ENCODE assay signal across 9 cellular contexts in genomic region chr3:111668321-111668720, GRCh38. TPM values are rescaled to one million over a fixed set of nuclear protein-coding genes. Genes with fewer than 3 reads are reported as not detected.
DNase-seq lines count a peak whose midpoint lies in the region; ATAC-seq and TF ChIP-seq lines count a peak whose summit lies in the region.
"Had no signal": no experiment of that assay in that cellular context is flagged by ENCODE, and none has a peak within 500 bp of the region (broad histone marks: within the 10 kb centered on the region; RNA-seq: fewer than 3 reads in every experiment).

No MANE protein-coding gene starts in this region.

- H3K9me3 Mint-ChIP-seq in activated CD4-positive, alpha-beta T cell treated with anti-CD3 and anti-CD28 coated beads for 36 hours (ENCODE audit: low read depth) = peaks cover 10% of the 10 kb centered on the region
- H3K9me3 Mint-ChIP-seq in HFFc6 (peaks cover 3% of the 10 kb centered on the region; the same call in 1 of the 2 replicates), naive B cell (peaks cover 0 to 14% (median 7%) of the 10 kb centered on the region in 7 donors)
- peaks cover 8% of the 10 kb centered on the region for H3K9me3 Mint-ChIP-seq in activated CD8-positive, alpha-beta T cell treated with anti-CD3 and anti-CD28 coated beads, Interleukin-2, amount 10 ng/mL, durations not matched to agents 7 days and 5 days (ENCODE audit: insufficient read depth)

- H3K4me3 ChIP-seq in vagina = no peak overlapping the region
- H3K4me3 ChIP-seq: heart right ventricle had no signal

- no peaks in the 10 kb centered on the region for H3K27me3 ChIP-seq in vagina
- H3K27me3 ChIP-seq: heart right ventricle had no signal

- peaks cover 72% of the 10 kb centered on the region for H3K4me1 Mint-ChIP-seq in activated CD4-positive, alpha-beta T cell treated with anti-CD3 and anti-CD28 coated beads for 36 hours
- H3K4me1 Mint-ChIP-seq in HFFc6 (ENCODE audit: low read depth) (peaks cover 63% of the 10 kb centered on the region), naive B cell (peaks cover 18 to 32% (median 20%) of the 10 kb centered on the region in 3 donors)
- peaks cover 77% of the 10 kb centered on the region for H3K4me1 Mint-ChIP-seq in activated CD8-positive, alpha-beta T cell treated with anti-CD3 and anti-CD28 coated beads, Interleukin-2, amount 10 ng/mL, durations not matched to agents 7 days and 5 days (ENCODE audit: low read depth)

- POLR2A ChIA-PET in activated CD4-positive, alpha-beta T cell treated with anti-CD3 and anti-CD28 coated beads for 36 hours (lab: Charles Lee) = interaction anchor here (0.5 to 0.8 kb wide), 3 partner anchors 28 to 310 kb away, joined by 3 read pairs; partner anchors contain the start of gene ABHD10
- POLR2A ChIA-PET in activated CD8-positive, alpha-beta T cell treated with anti-CD3 and anti-CD28 coated beads, Interleukin-2, amount 10 ng/mL, durations not matched to agents 7 days and 5 days (lab: Charles Lee) = interaction anchor here (0.8 to 2.9 kb wide), 5 partner anchors 9 to 311 kb away, joined by 3 to 7 read pairs (median 4); partner anchors contain the start of gene ABHD10

- no peak for TF ChIP-seq CTCF in HFFc6 (IDR thresholded peaks at IDR 0.05)
- no peak for TF ChIP-seq CTCF in vagina (IDR thresholded peaks at IDR 0.05)

- no peak for ATAC-seq in activated CD4-positive, alpha-beta T cell treated with anti-CD3 and anti-CD28 coated beads for 36 hours
- no peak for ATAC-seq in activated CD8-positive, alpha-beta T cell treated with anti-CD3 and anti-CD28 coated beads, Interleukin-2, amount 10 ng/mL, durations not matched to agents 7 days and 5 days
- no peak for ATAC-seq in naive B cell (ENCODE audit: low read depth in 2 of 2)

- peaks cover 28% of the 10 kb centered on the region for H3K36me3 Mint-ChIP-seq in activated CD4-positive, alpha-beta T cell treated with anti-CD3 and anti-CD28 coated beads for 36 hours (ENCODE audit: low read depth)
- peaks cover 4% of the 10 kb centered on the region; the same call in 1 of the 2 replicates for H3K36me3 Mint-ChIP-seq in HFFc6 (ENCODE audit: low read depth)
- peaks cover 52% of the 10 kb centered on the region for H3K36me3 Mint-ChIP-seq in activated CD8-positive, alpha-beta T cell treated with anti-CD3 and anti-CD28 coated beads, Interleukin-2, amount 10 ng/mL, durations not matched to agents 7 days and 5 days (ENCODE audit: low read depth)
- H3K36me3 Mint-ChIP-seq in naive B cell = no peaks in the 10 kb centered on the region

- H3K4me1 ChIP-seq in vagina = no peaks in the 10 kb centered on the region

- no peak for DNase-seq in activated CD4-positive, alpha-beta T cell treated with anti-CD3 and anti-CD28 coated beads for 36 hours
- no peak for DNase-seq in activated CD4-positive, alpha-beta T cell treated with anti-CD3 and anti-CD28 coated beads, Interleukin-2, amount 50 U/mL, for 4 hours
- DNase-seq in HFFc6 = no peak
- no peak for DNase-seq in activated CD8-positive, alpha-beta T cell treated with anti-CD3 and anti-CD28 coated beads, Interleukin-2, amount 10 ng/mL, durations not matched to agents 7 days and 5 days
- no peak for DNase-seq in naive B cell
- no peak for DNase-seq in stimulated activated CD4-positive, alpha-beta T cell treated with anti-CD3 and anti-CD28 coated beads, Interleukin-2, amount 100 ng/mL, for 24 hours
- no peak for DNase-seq in Ammon's horn (ENCODE audit: low spot score)
- no peak for DNase-seq in vagina (ENCODE audit: extremely low spot score in 2 of 2)

- H3K9me3 ChIP-seq in vagina = no peaks in the 10 kb centered on the region

- H3K27me3 Mint-ChIP-seq in activated CD4-positive, alpha-beta T cell treated with anti-CD3 and anti-CD28 coated beads for 36 hours = no peaks in the 10 kb centered on the region
- H3K27me3 Mint-ChIP-seq in HFFc6 (ENCODE audit: insufficient read depth) (no peaks in the 10 kb centered on the region), naive B cell (no peaks in the 10 kb centered on the region)
- no peaks in the 10 kb centered on the region for H3K27me3 Mint-ChIP-seq in activated CD8-positive, alpha-beta T cell treated with anti-CD3 and anti-CD28 coated beads, Interleukin-2, amount 10 ng/mL, durations not matched to agents 7 days and 5 days (ENCODE audit: low read depth)

- H3K36me3 ChIP-seq in vagina = no peaks in the 10 kb centered on the region
- H3K36me3 ChIP-seq: heart right ventricle had no signal

- no peak for TF ChIP-seq POLR2A in vagina (IDR thresholded peaks at IDR 0.05)

- intact Hi-C loops in activated CD4-positive, alpha-beta T cell treated with anti-CD3 and anti-CD28 coated beads for 36 hours (cut with DNase I, micrococcal nuclease) = loop anchor here (1.0 to 5.0 kb wide), 8 partner anchors 49 to 299 kb away; partner anchors contain the start of gene CD96 (in 1 of the 2)
- intact Hi-C loops in vagina (cut with DNase I) = loop anchor here (10.0 kb wide), 1 partner anchor 376 kb away; no protein-coding TSS in a partner anchor

- peak overlapping the region; percentile 75 for H3K27ac Mint-ChIP-seq in activated CD4-positive, alpha-beta T cell treated with anti-CD3 and anti-CD28 coated beads for 36 hours
- peak overlapping the region; percentile 75 for H3K27ac Mint-ChIP-seq in HFFc6
- peak overlapping the region; percentile 75 for H3K27ac Mint-ChIP-seq in activated CD8-positive, alpha-beta T cell treated with anti-CD3 and anti-CD28 coated beads, Interleukin-2, amount 10 ng/mL, durations not matched to agents 7 days and 5 days
- peak overlapping the region in 4 of 6 donors; percentile 53 to 76 (median 56) for H3K27ac Mint-ChIP-seq in naive B cell

- CTCF ChIA-PET in activated CD4-positive, alpha-beta T cell treated with anti-CD3 and anti-CD28 coated beads for 36 hours (lab: Charles Lee) = interaction anchor here (0.7 to 7.0 kb wide), 34 partner anchors 9 to 889 kb away, joined by 3 to 70 read pairs (median 4); partner anchors contain the start of gene ABHD10
- CTCF ChIA-PET in activated CD8-positive, alpha-beta T cell treated with anti-CD3 and anti-CD28 coated beads, Interleukin-2, amount 10 ng/mL, durations not matched to agents 7 days and 5 days (lab: Charles Lee) = interaction anchor here (0.7 to 3.9 kb wide), 25 partner anchors 9 to 375 kb away, joined by 3 to 47 read pairs (median 4); partner anchors contain the start of gene PHLDB2

- peak overlapping the region; percentile 59 for H3K4me3 Mint-ChIP-seq in activated CD4-positive, alpha-beta T cell treated with anti-CD3 and anti-CD28 coated beads for 36 hours
- no peak overlapping the region; the same call in 1 of the 2 replicates for H3K4me3 Mint-ChIP-seq in HFFc6
- no peak overlapping the region for H3K4me3 Mint-ChIP-seq in activated CD8-positive, alpha-beta T cell treated with anti-CD3 and anti-CD28 coated beads, Interleukin-2, amount 10 ng/mL, durations not matched to agents 7 days and 5 days
- H3K4me3 Mint-ChIP-seq in naive B cell = peak overlapping the region in 1 of 8 donors; percentile 62

- no peak overlapping the region for H3K27ac ChIP-seq in vagina

RNA-seq across cellular contexts. Expression of gene PLCXD2, which starts 6.2 kb away (rescaled TPM):
- total RNA-seq in activated CD4-positive, alpha-beta T cell treated with anti-CD3 and anti-CD28 coated beads for 36 hours = 1 to 10 TPM; 6.5 to 7.4 TPM
- 1 to 10 TPM; 1.4 to 3.9 (median 1.8) TPM for total RNA-seq in HFFc6 (2021; fragmentation: NEBNext Ultra II Directional; extraction: Animal tissue kit (Norgen Biotek cat#: 25700))
- 10 to 100 TPM; 14.5 to 16.2 TPM for total RNA-seq in activated CD8-positive, alpha-beta T cell treated with anti-CD3 and anti-CD28 coated beads, Interleukin-2, amount 10 ng/mL, durations not matched to agents 7 days and 5 days
- 1 to 10 TPM in 4 of 6 donors, under 1 TPM in 2; 0.54 to 3.8 (median 1.5) TPM for polyA plus RNA-seq in naive B cell (ENCODE audit: low read depth in 6 of 6)
- total RNA-seq in vagina = 0.98 TPM
